11 cellular contexts compared by ENCODE assay signal in genomic region chr6:159278626-159279025, GRCh38.
"Had no signal": no experiment of that assay in that cellular context is flagged by ENCODE, and none has a peak within 500 bp of the region (broad histone marks: within the 10 kb centered on the region; RNA-seq: fewer than 3 reads in every experiment).

No MANE protein-coding gene starts in this region.

- H3K4me3 Mint-ChIP-seq: GM23338, H9, HFFc6 had no signal

- H3K27ac ChIP-seq: GM23248 had no signal

- H3K27ac Mint-ChIP-seq: GM23338, H9, HFFc6 had no signal

- H3K36me3 ChIP-seq: HAP-1 had no signal

- ATAC-seq: GM23338, HCT116 had no signal

- H3K4me1 ChIP-seq: HAP-1 had no signal

- H3K4me3 ChIP-seq: GM23248, GM23338, HAP-1 had no signal

- FAIRE-seq: H1, H54 had no signal

- H3K9me3 ChIP-seq: HAP-1 had no signal

- H2AFZ ChIP-seq: GM23248, GM23338 had no signal

- H3K9ac ChIP-seq: GM23248 had no signal

- H3K4me2 ChIP-seq: GM23338 had no signal

- DNase-seq: GM23248, GOT3, H7, H9, HCEC 1CT, HFFc6 had no signal
